27 cellular contexts compared by ENCODE assay signal in the genomic region with DNA sequence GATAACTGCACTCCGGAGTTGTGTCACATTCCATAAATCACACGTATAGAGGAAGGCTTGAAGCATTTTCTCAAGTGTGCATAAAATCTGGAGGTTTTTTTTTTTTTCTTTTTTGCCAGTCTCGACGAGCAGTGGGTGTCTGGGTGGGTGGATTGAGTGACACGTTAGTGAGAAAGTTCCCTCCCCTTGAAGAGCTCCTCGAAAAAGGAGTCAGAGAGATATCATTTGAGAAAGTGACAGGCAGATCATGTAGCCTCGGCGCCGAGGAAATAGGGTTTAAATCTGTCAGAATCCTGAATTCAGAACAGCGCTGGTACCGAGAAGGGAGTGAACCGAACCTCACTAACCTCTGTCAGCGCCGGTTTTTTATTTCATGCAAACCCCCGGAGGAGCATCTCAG.
"Had no signal": no experiment of that assay in that cellular context is flagged by ENCODE, and none has a peak within 500 bp of the region (broad histone marks: within the 10 kb centered on the region; RNA-seq: fewer than 3 reads in every experiment).

No MANE protein-coding gene starts in this region.

- H3K27me3 ChIP-seq: gastrocnemius medialis, heart left ventricle, hepatocyte, ovary, right lobe of liver, thyroid gland, vagina had no signal

- DNase-seq: effector CD8-positive, alpha-beta T cell; endodermal cell; foreskin fibroblast; gastrocnemius medialis; heart left ventricle; islet precursor cell; kidney glomerular epithelial cell; left colon; left ventricle myocardium superior; lower lobe of right lung; natural killer cell; ovary; psoas muscle; retina; right lobe of liver; small intestine; stimulated activated CD4-positive, alpha-beta T cell treated with anti-CD3 and anti-CD28 coated beads, Interleukin-15, amount 100 ng/mL, for 24 hours; stimulated activated CD4-positive, alpha-beta T cell treated with anti-CD3 and anti-CD28 coated beads, Interleukin-2, amount 100 ng/mL, for 48 hours; stimulated activated naive B cell treated with anti-CD40 and anti-IgM and Interleukin-4, amounts not matched to agents 10 μg/mL and 1 μg/mL and 100 μg/mL, for 72 hours; thyroid gland; trophoblast cell had no signal

- H3K9me3 ChIP-seq: gastrocnemius medialis, heart left ventricle, lower lobe of right lung, ovary, psoas muscle, right lobe of liver, thyroid gland, vagina had no signal

- H3K4me3 Mint-ChIP-seq: endodermal cell; memory B cell; natural killer cell; stimulated activated naive B cell treated with anti-CD40 and anti-IgM and Interleukin-4, amounts not matched to agents 10 μg/mL and 1 μg/mL and 100 μg/mL, for 72 hours; stimulated activated naive CD8-positive, alpha-beta T cell treated with anti-CD3 and anti-CD28 coated beads, Interleukin-15, Interleukin-2, amounts not matched to agents 100 ng/mL and 50 ng/mL, for 24 hours had no signal

- H3K79me2 ChIP-seq: hepatocyte had no signal

- H3K36me3 ChIP-seq: gastrocnemius medialis, heart left ventricle, lower lobe of right lung, ovary, right lobe of liver, thyroid gland, vagina had no signal

- H3K4me1 ChIP-seq: gastrocnemius medialis, heart left ventricle, lower lobe of right lung, psoas muscle, thyroid gland, vagina had no signal

- H2AFZ ChIP-seq: hepatocyte had no signal

- H3K27ac Mint-ChIP-seq: endodermal cell; memory B cell; natural killer cell; stimulated activated naive B cell treated with anti-CD40 and anti-IgM and Interleukin-4, amounts not matched to agents 10 μg/mL and 1 μg/mL and 100 μg/mL, for 72 hours; stimulated activated naive CD8-positive, alpha-beta T cell treated with anti-CD3 and anti-CD28 coated beads, Interleukin-15, Interleukin-2, amounts not matched to agents 100 ng/mL and 50 ng/mL, for 24 hours had no signal

- H3K9me3 Mint-ChIP-seq: endodermal cell; memory B cell; natural killer cell; stimulated activated naive B cell treated with anti-CD40 and anti-IgM and Interleukin-4, amounts not matched to agents 10 μg/mL and 1 μg/mL and 100 μg/mL, for 72 hours; stimulated activated naive CD8-positive, alpha-beta T cell treated with anti-CD3 and anti-CD28 coated beads, Interleukin-15, Interleukin-2, amounts not matched to agents 100 ng/mL and 50 ng/mL, for 24 hours had no signal

- H3K4me2 ChIP-seq: hepatocyte had no signal

- H3K27ac ChIP-seq: epithelial cell of prostate, gastrocnemius medialis, heart left ventricle, hepatocyte, lower lobe of right lung, ovary, psoas muscle, right lobe of liver, thyroid gland, vagina had no signal

- H3K36me3 Mint-ChIP-seq: memory B cell; natural killer cell; stimulated activated naive B cell treated with anti-CD40 and anti-IgM and Interleukin-4, amounts not matched to agents 10 μg/mL and 1 μg/mL and 100 μg/mL, for 72 hours had no signal

- H3K4me3 ChIP-seq: gastrocnemius medialis, heart left ventricle, hepatocyte, lower lobe of right lung, ovary, psoas muscle, right lobe of liver, thyroid gland, vagina had no signal

- ATAC-seq: esophagus mucosa; gastrocnemius medialis; heart left ventricle; left colon; left ventricle myocardium superior; lower lobe of right lung; natural killer cell; psoas muscle; right lobe of liver; stimulated activated naive B cell treated with anti-CD40 and anti-IgM and Interleukin-4, amounts not matched to agents 10 μg/mL and 1 μg/mL and 100 μg/mL, for 72 hours had no signal

- H3K4me1 Mint-ChIP-seq: natural killer cell had no signal
